Comparison of ENCODE assay signal across 13 cellular contexts in the genomic region with DNA sequence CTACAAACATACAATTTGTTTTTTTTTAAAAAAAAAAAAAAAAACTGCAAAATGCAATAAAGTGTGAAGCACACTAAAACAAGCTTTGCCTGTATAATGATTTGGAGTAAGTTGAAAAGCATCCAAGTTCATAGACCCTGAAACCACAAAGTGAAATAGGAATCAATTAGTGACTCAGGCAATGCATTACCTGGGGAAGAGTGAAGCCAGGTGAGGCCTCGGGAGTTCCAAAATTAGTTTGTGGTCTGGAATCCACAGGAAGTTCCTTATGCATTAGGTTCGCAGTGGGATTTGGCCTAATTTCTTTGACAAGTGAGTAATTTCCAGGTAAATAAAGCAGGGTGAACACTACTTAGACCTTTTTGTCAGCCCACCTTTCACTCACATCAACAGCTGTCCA.
DNase-seq lines count a peak whose midpoint lies in the region; TF ChIP-seq lines count a peak whose summit lies in the region.
"Had no signal": no experiment of that assay in that cellular context is flagged by ENCODE, and none has a peak within 500 bp of the region (broad histone marks: within the 10 kb centered on the region; RNA-seq: fewer than 3 reads in every experiment).

No MANE protein-coding gene starts in this region.

- POLR2A ChIA-PET in RWPE1 (lab: Yijun Ruan, JAX; ENCODE audit: low non-redundant PET): no interaction called here

- no peak overlapping the region for H3K27ac ChIP-seq in RWPE1

- no peak for TF ChIP-seq CTCF in RWPE1 (conservative IDR thresholded peaks at IDR 0.05; ENCODE audit: low read depth)

- DNase-seq in NCI-H748 (lab: John Stamatoyannopoulos, UW; ENCODE audit: unreplicated experiment): peak; percentile 17
- DNase-seq in NCI-H748 treated with DMSO at 0.1 percent for 48 hours (lab: John Stamatoyannopoulos, UW): no peak
- DNase-seq in RWPE1 (ENCODE audit: low spot score): peak; percentile 93
- DNase-seq in islet precursor cell: peak; percentile 84
- no peak for DNase-seq in SHP77 (lab: John Stamatoyannopoulos, UW)
- DNase-seq in glomerular visceral epithelial cell (ENCODE audit: extremely low spot score): no peak
- no peak for DNase-seq in NCI-H1436 (lab: John Stamatoyannopoulos, UW)
- DNase-seq: BE2C; Caco-2; CD4-positive, CD25-positive, alpha-beta regulatory T cell; GF-D8; NCI-H2227 treated with DMSO at 0.1 percent for 48 hours; NCI-H510A treated with DMSO at 0.1 percent for 48 hours had no signal

- CTCF ChIA-PET in RWPE1 (lab: Yijun Ruan, JAX): interaction anchor here (0.6 to 1.1 kb wide), 6 partner anchors 38 to 1278 kb away, joined by 3 to 4 read pairs (median 3); no protein-coding TSS in a partner anchor

Comparison
In these comparisons a context has a peak if more than half of its experiments do, and no peak if none do; other contexts are left out.
1. DNase-seq: peak in NCI-H748 (single experiment), RWPE1 (single experiment) and islet precursor cell (single experiment); none in NCI-H748 treated with DMSO at 0.1 percent for 48 hours (single experiment), SHP77 (0 of 2), glomerular visceral epithelial cell (single experiment) and NCI-H1436 (single experiment).